9 cellular contexts compared by ENCODE assay signal in genomic region chr5:32916648-32917047, GRCh38.
DNase-seq lines count a peak whose midpoint lies in the region; ATAC-seq and TF ChIP-seq lines count a peak whose summit lies in the region.
"Had no signal": no experiment of that assay in that cellular context is flagged by ENCODE, and none has a peak within 500 bp of the region (broad histone marks: within the 10 kb centered on the region; RNA-seq: fewer than 3 reads in every experiment).

No MANE protein-coding gene starts in this region.

- H3K9me3 ChIP-seq in heart left ventricle, result peaks cover 0 to 6% (median 0%) of the 10 kb centered on the region in 12 donors

- intact Hi-C loops in heart left ventricle (cut with DNase I) (loop anchor here in 3 of 10 donors (5.0 to 10.0 kb wide), 3 partner anchors 209 to 422 kb away; no protein-coding TSS in a partner anchor), Right ventricle myocardium superior (cut with DNase I) (no loop called here), left ventricle myocardium superior (cut with micrococcal nuclease) (no loop called here)

- H3K36me3 ChIP-seq in heart left ventricle, result no peaks in the 10 kb centered on the region

- H3K27me3 Mint-ChIP-seq in type B pancreatic cell, result no peaks in the 10 kb centered on the region

- peak in 1 of 5 donors; percentile 27 for DNase-seq in heart left ventricle
- DNase-seq in Right ventricle myocardium superior, result no peak
- DNase-seq in RWPE1 (ENCODE audit: low spot score), result peak; percentile 44
- DNase-seq in left ventricle myocardium superior, result no peak
- no peak for DNase-seq in type B pancreatic cell (ENCODE audit: extremely low spot score, unreplicated experiment)
- no peak for DNase-seq in activated CD4-positive, alpha-beta T cell treated with anti-CD3 and anti-CD28 coated beads for 48 hours
- DNase-seq in effector CD4-positive, alpha-beta T cell, result no peak
- no peak for DNase-seq in GM19238 (ENCODE audit: insufficient read length, low spot score)
- DNase-seq: stimulated activated CD4-positive, alpha-beta T cell treated with anti-CD3 and anti-CD28 coated beads, Interleukin-4, amount 100 ng/mL, for 4 hours had no signal

- H3K4me3 ChIP-seq in heart left ventricle, result no peak overlapping the region

- H3K4me1 ChIP-seq in heart left ventricle, result peaks cover 0 to 3% (median 0%) of the 10 kb centered on the region in 12 donors

- H3K27ac ChIP-seq in heart left ventricle, result no peak overlapping the region
- H3K27ac ChIP-seq in RWPE1, result no peak overlapping the region

- TF ChIP-seq CTCF in heart left ventricle (IDR thresholded peaks at IDR 0.05), result peak in 9 of 12 donors; percentile 8 to 51 (median 36)
- TF ChIP-seq CTCF in RWPE1 (conservative IDR thresholded peaks at IDR 0.05; ENCODE audit: low read depth), result peak; percentile 44
- peak; percentile 52 for TF ChIP-seq CTCF in type B pancreatic cell (conservative IDR thresholded peaks at IDR 0.05)

- TF ChIP-seq POLR2A in heart left ventricle (IDR thresholded peaks at IDR 0.05), result no peak

- POLR2A ChIA-PET in RWPE1 (lab: Yijun Ruan, JAX; ENCODE audit: low non-redundant PET), result no interaction called here

- no peak overlapping the region for H3K27ac Mint-ChIP-seq in type B pancreatic cell

- H3K4me1 Mint-ChIP-seq in type B pancreatic cell (ENCODE audit: unreplicated experiment), result no peaks in the 10 kb centered on the region

- no peaks in the 10 kb centered on the region for H3K9me3 Mint-ChIP-seq in type B pancreatic cell

- ATAC-seq in heart left ventricle, result peak in 2 of 4 donors; percentile 60 to 68
- ATAC-seq in Right ventricle myocardium superior (ENCODE audit: poor library complexity), result no peak
- peak; percentile 60 for ATAC-seq in left ventricle myocardium superior

- H3K27me3 ChIP-seq in heart left ventricle, result no peaks in the 10 kb centered on the region

- CTCF ChIA-PET in RWPE1 (lab: Yijun Ruan, JAX), result interaction anchor here (0.6 to 1.5 kb wide), 13 partner anchors 34 to 599 kb away, joined by 3 to 16 read pairs (median 3); partner anchors contain the start of genes NPR3 and ZFR

- no peaks in the 10 kb centered on the region for H3K36me3 Mint-ChIP-seq in type B pancreatic cell

- WGBS in heart left ventricle, 4 donors, result 43 to 67% (median 54%) methylated on average over 1 of the region's 1 CpG

- H3K4me3 Mint-ChIP-seq in type B pancreatic cell, result no peak overlapping the region
